Comparison of ENCODE assay signal across 26 cellular contexts in genomic region chr15:60275624-60276023, GRCh38.
DNase-seq lines count a peak whose midpoint lies in the region; ATAC-seq, FAIRE-seq and TF ChIP-seq lines count a peak whose summit lies in the region.
"Had no signal": no experiment of that assay in that cellular context is flagged by ENCODE, and none has a peak within 500 bp of the region (broad histone marks: within the 10 kb centered on the region; RNA-seq: fewer than 3 reads in every experiment).

No MANE protein-coding gene starts in this region.

- H3K4me3 ChIP-seq in GM23338 (no peak overlapping the region), K562 (no peak overlapping the region), pancreas (no peak overlapping the region)
- H3K4me3 ChIP-seq: BLaER1 treated with 17β-estradiol and CSF1 and Interleukin-3, amounts not matched to agents 10 nM and 100 nM; GM23248; HAP-1 had no signal

- TF ChIP-seq CTCF in GM23338 (conservative IDR thresholded peaks at IDR 0.05; ENCODE audit: low read depth in 2 of 2): no peak
- no peak for TF ChIP-seq CTCF in K562 (IDR thresholded peaks at IDR 0.05 in 2 of 3, conservative IDR thresholded peaks at IDR 0.05 in 1 of 3; ENCODE audit: insufficient read depth in 2 of 3, low read depth in 1 of 3, low read length in 3 of 3)
- no peak for TF ChIP-seq CTCF in pancreas (IDR thresholded peaks at IDR 0.05)

- H3F3A ChIP-seq in GM23338 (replicated peaks; ENCODE audit: low read depth): no peaks in the 10 kb centered on the region

- H3K9ac ChIP-seq in K562 (ENCODE audit: insufficient read depth in 1 of 2, low read depth in 2 of 2, low read length in 2 of 2): no peak overlapping the region
- H3K9ac ChIP-seq: BLaER1 treated with 17β-estradiol and CSF1 and Interleukin-3, amounts not matched to agents 10 nM and 100 nM; GM23248 had no signal

- no peak for TF ChIP-seq POLR2A in K562 (conservative IDR thresholded peaks at IDR 0.05)

- FAIRE-seq in K562 (lab: Jason Lieb, UNC) (peak; percentile 6), pancreas (lab: Jason Lieb, UNC) (no peak)
- FAIRE-seq: GM18507 had no signal

- H3K9me3 Mint-ChIP-seq in GM23338: peaks cover 23% of the 10 kb centered on the region

- H3K36me3 ChIP-seq in GM23338 (ENCODE audit: insufficient read depth) (peaks cover 16% of the 10 kb centered on the region; the same call in 1 of the 2 replicates), K562 (ENCODE audit: control insufficient read depth, insufficient read depth, low read length) (no peaks in the 10 kb centered on the region), pancreas (no peaks in the 10 kb centered on the region)
- H3K36me3 ChIP-seq: BLaER1 treated with 17β-estradiol and CSF1 and Interleukin-3, amounts not matched to agents 10 nM and 100 nM; HAP-1 had no signal

- CTCF ChIA-PET in K562 (lab: Yijun Ruan, JAX; ENCODE audit: low intra/inter-chr PET ratio): interaction anchor here (0.6 kb wide), 1 partner anchor 927 kb away, joined by 5 read pairs; no protein-coding TSS in a partner anchor

- TF ChIP-seq RAD21 in K562 (CRISPR knock-in tag; conservative IDR thresholded peaks at IDR 0.05 in 1 of 2, IDR thresholded peaks at IDR 0.05 in 1 of 2): no peak

- no peak overlapping the region for H3K4me2 ChIP-seq in GM23338
- no peak overlapping the region for H3K4me2 ChIP-seq in K562 (ENCODE audit: insufficient read depth, low read length)
- H3K4me2 ChIP-seq: BLaER1 treated with 17β-estradiol and CSF1 and Interleukin-3, amounts not matched to agents 10 nM and 100 nM had no signal

- DNase-seq in DMS53 (lab: John Stamatoyannopoulos, UW): peak; percentile 18
- DNase-seq in DMS53 treated with DMSO at 0.1 percent for 48 hours (lab: John Stamatoyannopoulos, UW; ENCODE audit: unreplicated experiment): no peak
- DNase-seq in GM23338 (ENCODE audit: low spot score): peak; percentile 22
- DNase-seq in RKO (ENCODE audit: low spot score): peak; percentile 6
- DNase-seq in K562 (ENCODE audit: extremely low read depth in 1 of 4, low spot score in 3 of 4): no peak
- DNase-seq in pancreas: no peak
- no peak for DNase-seq in GOT3 (lab: John Stamatoyannopoulos, UW)
- DNase-seq: 8988T; AML-193; CD4-positive, alpha-beta memory T cell; COR-L47; GM23248; Karpas-422; NCI-H1092; NCI-H1436 treated with DMSO at 0.1 percent for 48 hours; NCI-H187 treated with DMSO at 0.1 percent for 48 hours; NCI-H226; NCI-H510A; NCI-H69; SHP77 treated with DMSO at 0.1 percent for 48 hours had no signal

- H3K4me1 Mint-ChIP-seq in GM23338: peaks cover 3% of the 10 kb centered on the region; the same call in 1 of the 3 replicates
- H3K4me1 Mint-ChIP-seq: CD4-positive, alpha-beta memory T cell had no signal

- H3K9me1 ChIP-seq in K562 (ENCODE audit: control insufficient read depth, insufficient read depth, low read length): no peaks in the 10 kb centered on the region

- no peaks in the 10 kb centered on the region for H3K9me3 ChIP-seq in K562 (replicated peaks; ENCODE audit: control insufficient read depth, insufficient read depth, low read depth, low read length)
- peaks cover 0 to 5% (median 0%) of the 10 kb centered on the region in 4 donors for H3K9me3 ChIP-seq in pancreas

- H3K27me3 ChIP-seq in GM23338 (ENCODE audit: insufficient read depth): no peaks in the 10 kb centered on the region
- H3K27me3 ChIP-seq in K562 (ENCODE audit: control insufficient read depth in 2 of 2, insufficient read depth in 2 of 2, low read length in 2 of 2): no peaks in the 10 kb centered on the region
- H3K27me3 ChIP-seq in pancreas: no peaks in the 10 kb centered on the region
- H3K27me3 ChIP-seq: BLaER1 treated with 17β-estradiol and CSF1 and Interleukin-3, amounts not matched to agents 10 nM and 100 nM had no signal

- POLR2A ChIA-PET in K562 (lab: Yijun Ruan, JAX): no interaction called here

- no peaks in the 10 kb centered on the region for H3K4me1 ChIP-seq in GM23338 (ENCODE audit: insufficient read depth)
- H3K4me1 ChIP-seq in K562 (replicated peaks in 1 of 2; ENCODE audit: control insufficient read depth in 2 of 2, insufficient read depth in 2 of 2, low read length in 2 of 2): no peaks in the 10 kb centered on the region
- H3K4me1 ChIP-seq in pancreas: no peaks in the 10 kb centered on the region
- H3K4me1 ChIP-seq: BLaER1 treated with 17β-estradiol and CSF1 and Interleukin-3, amounts not matched to agents 10 nM and 100 nM; HAP-1 had no signal

- H3K27me3 Mint-ChIP-seq in GM23338 (ENCODE audit: insufficient read depth, low read depth, poor library complexity): no peaks in the 10 kb centered on the region

- H4K20me1 ChIP-seq in GM23338 (replicated peaks; ENCODE audit: insufficient read depth): no peaks in the 10 kb centered on the region
- no peaks in the 10 kb centered on the region for H4K20me1 ChIP-seq in K562 (replicated peaks; ENCODE audit: control insufficient read depth, insufficient read depth, low read length)
- H4K20me1 ChIP-seq: BLaER1 treated with 17β-estradiol and CSF1 and Interleukin-3, amounts not matched to agents 10 nM and 100 nM had no signal

- in situ Hi-C loops in K562 (cut with MboI): no loop called here

- WGBS in K562 (ENCODE audit: insufficient coverage, low coverage, missing lambda C conversion rate): 2% methylated on average over 3 of the region's 3 CpGs
- 53 to 69% methylated on average over 3 of the region's 3 CpGs for WGBS in pancreas, 2 donors

- H3K79me2 ChIP-seq in GM23338 (replicated peaks; ENCODE audit: insufficient read depth): no peaks in the 10 kb centered on the region
- no peaks in the 10 kb centered on the region for H3K79me2 ChIP-seq in K562 (ENCODE audit: control insufficient read depth, insufficient read depth, low read length)

- no peak overlapping the region for H2AFZ ChIP-seq in GM23338
- H2AFZ ChIP-seq in K562 (ENCODE audit: low read depth, low read length): no peak overlapping the region
- H2AFZ ChIP-seq: GM23248 had no signal

- 0 out of 2 replicates have a peak, but pooled peaks cover 8% of the 10 kb centered on the region for H3K9me2 ChIP-seq in GM23338 (ENCODE audit: insufficient read depth)

- no peak for TF ChIP-seq EP300 in K562 (IDR thresholded peaks at IDR 0.05; ENCODE audit: low read length)

- peaks cover 16% of the 10 kb centered on the region; the same call in 2 of the 3 replicates for H3K36me3 Mint-ChIP-seq in GM23338 (ENCODE audit: low read depth)

- intact Hi-C loops in K562 (cut with micrococcal nuclease) (no loop called here), pancreas (cut with DNase I) (no loop called here)

- H3K27ac ChIP-seq in GM23338 (ENCODE audit: low read depth) (no peak overlapping the region), K562 (ENCODE audit: extremely low read depth, low read depth, low read length) (no peak overlapping the region), pancreas (no peak overlapping the region)
- H3K27ac ChIP-seq: BLaER1 treated with 17β-estradiol and CSF1 and Interleukin-3, amounts not matched to agents 10 nM and 100 nM; GM23248; HL-60 had no signal

- no peak overlapping the region for H3K27ac Mint-ChIP-seq in GM23338
- H3K27ac Mint-ChIP-seq: CD4-positive, alpha-beta memory T cell had no signal

- ATAC-seq in GM23338 (no peak), K562 (no peak), pancreas (no peak), GM21825 (IDR thresholded peaks at IDR 0.05; ENCODE audit: unreplicated experiment) (no peak)
- ATAC-seq: Panc1 had no signal

- H3K4me3 Mint-ChIP-seq in GM23338: no peak overlapping the region
- H3K4me3 Mint-ChIP-seq: CD4-positive, alpha-beta memory T cell had no signal

- BruUV-seq in K562 (replicated peaks; lab: Mats Ljungman, UMichigan): no TSS peak

TF ChIP-seq in GM23338, 12 proteins besides CTCF, POLR2A, EP300 and RAD21 (continues in another document):
- no peak for TF ChIP-seq STAT1 (IDR thresholded peaks at IDR 0.05; ENCODE audit: unreplicated experiment)
- TF ChIP-seq NANOG (IDR thresholded peaks at IDR 0.05; ENCODE audit: borderline replicate concordance): no peak

TF ChIP-seq in K562, 482 proteins besides CTCF, POLR2A, EP300 and RAD21:
- TF ChIP-seq TRIM24 (IDR thresholded peaks at IDR 0.05) (0 out of 4 replicates have a peak, but pooled peaks of 1 of the 2 experiments have one; percentile 16), ZKSCAN3 (CRISPR knock-in tag; IDR thresholded peaks at IDR 0.05) (no peak), TRIM28 (IDR thresholded peaks at IDR 0.05) (peak; percentile 90), ZNF124 (CRISPR knock-in tag; IDR thresholded peaks at IDR 0.05) (no peak), ZNF699 (CRISPR knock-in tag; IDR thresholded peaks at IDR 0.05; ENCODE audit: insufficient replicate concordance) (no peak), CXXC5 (CRISPR knock-in tag; IDR thresholded peaks at IDR 0.05) (no peak), CBX5 (IDR thresholded peaks at IDR 0.05; ENCODE audit: borderline replicate concordance, low read depth) (0 out of 2 replicates have a peak, but pooled peaks have one; percentile 53), CBX3 (IDR thresholded peaks at IDR 0.05; ENCODE audit: borderline replicate concordance in 1 of 2, low read length in 2 of 2) (peak in 1 of 2 experiments; percentile 81; a peak in 1 of 3 replicates), ZNF23 (CRISPR knock-in tag; IDR thresholded peaks at IDR 0.05) (no peak)

Comparison
In these comparisons a context has a peak if more than half of its experiments do, and no peak if none do; other contexts are left out.
1. DNase-seq: peak in DMS53 (single experiment), GM23338 (single experiment) and RKO (single experiment); none in DMS53 treated with DMSO at 0.1 percent for 48 hours (single experiment), K562 (0 of 4), pancreas (0 of 6) and GOT3 (single experiment).